28 cellular contexts compared by ENCODE assay signal in genomic region chr13:65582160-65582559, GRCh38.
"Had no signal": no experiment of that assay in that cellular context is flagged by ENCODE, and none has a peak within 500 bp of the region (broad histone marks: within the 10 kb centered on the region; RNA-seq: fewer than 3 reads in every experiment).

No MANE protein-coding gene starts in this region.

- DNase-seq: activated B cell treated with CpG ODN at 0.5 μM for 24 hours; activated CD4-positive, alpha-beta T cell treated with anti-CD3 and anti-CD28 coated beads for 36 hours; activated CD4-positive, alpha-beta T cell treated with anti-CD3 and anti-CD28 coated beads, Interleukin-2, amount 50 U/mL, for 48 hours; activated CD8-positive, alpha-beta memory T cell treated with anti-CD3 and anti-CD28 coated beads, Interleukin-2, amount 50 U/mL, for 48 hours; activated naive CD4-positive, alpha-beta T cell treated with anti-CD3 and anti-CD28 coated beads for 36 hours; activated naive CD8-positive, alpha-beta T cell treated with anti-CD3 and anti-CD28 coated beads, Interleukin-2, amount 10 ng/mL, durations not matched to agents 7 days and 5 days; activated T-cell treated with anti-CD3 and anti-CD28 coated beads, Interleukin-2, amount 50 U/mL, for 4 hours; amniotic stem cell; colonic mucosa; dorsolateral prefrontal cortex; effector memory CD8-positive, alpha-beta T cell; glutamatergic neuron; hippocampal formation; left colon; mucosa of descending colon; psoas muscle; spleen; stimulated activated CD4-positive, alpha-beta T cell treated with anti-CD3 and anti-CD28 coated beads, Interleukin-4, amount 100 ng/mL, for 1 hour; stimulated activated naive CD4-positive, alpha-beta T cell; T1000; testis; upper lobe of left lung had no signal

- H3K9me3 ChIP-seq: breast epithelium, colonic mucosa, esophagus muscularis mucosa, psoas muscle, right atrium auricular region, testis, upper lobe of left lung had no signal

- H3K27ac ChIP-seq: breast epithelium, colonic mucosa, dorsolateral prefrontal cortex, esophagus muscularis mucosa, psoas muscle, right atrium auricular region, spleen, testis, upper lobe of left lung had no signal

- H3K36me3 Mint-ChIP-seq: activated naive CD8-positive, alpha-beta T cell treated with anti-CD3 and anti-CD28 coated beads, Interleukin-2, amount 10 ng/mL, durations not matched to agents 7 days and 5 days; memory B cell had no signal

- H3K36me3 ChIP-seq: breast epithelium, colonic mucosa, esophagus muscularis mucosa, right atrium auricular region, spleen, upper lobe of left lung had no signal

- H3K4me1 Mint-ChIP-seq: activated B cell treated with CpG ODN at 0.5 μM for 24 hours; activated CD4-positive, alpha-beta T cell treated with anti-CD3 and anti-CD28 coated beads for 36 hours; activated naive CD8-positive, alpha-beta T cell treated with anti-CD3 and anti-CD28 coated beads, Interleukin-2, amount 10 ng/mL, durations not matched to agents 7 days and 5 days; memory B cell had no signal

- H3K4me1 ChIP-seq: breast epithelium, colonic mucosa, esophagus muscularis mucosa, psoas muscle, right atrium auricular region, spleen, testis, upper lobe of left lung had no signal

- H3K27me3 ChIP-seq: breast epithelium, colonic mucosa, dorsolateral prefrontal cortex, esophagus muscularis mucosa, right atrium auricular region, spleen, testis, upper lobe of left lung had no signal

- H3K4me3 ChIP-seq: breast epithelium, colonic mucosa, dorsolateral prefrontal cortex, esophagus muscularis mucosa, mucosa of descending colon, psoas muscle, right atrium auricular region, spleen, testis, upper lobe of left lung had no signal

- H3K27ac Mint-ChIP-seq: activated B cell treated with CpG ODN at 0.5 μM for 24 hours; activated CD4-positive, alpha-beta T cell treated with anti-CD3 and anti-CD28 coated beads for 36 hours; activated naive CD4-positive, alpha-beta T cell treated with anti-CD3 and anti-CD28 coated beads for 36 hours; activated naive CD8-positive, alpha-beta T cell treated with anti-CD3 and anti-CD28 coated beads, Interleukin-2, amount 10 ng/mL, durations not matched to agents 7 days and 5 days; activated T-helper 2 cell treated with anti-CD3 and anti-CD28 coated beads, Interferon-gamma antibody, Interleukin-2, Interleukin-4, amounts not matched to agents 10 μg/mL and 5 μg/mL and 100 μg/mL, durations not matched to agents 14 hours and 24 hours and 36 hours; effector memory CD8-positive, alpha-beta T cell; memory B cell; T-helper 1 cell treated with Interleukin-12 subunit alpha and Interleukin-12 subunit beta and Interleukin-4 antibody, amounts not matched to agents 30 μg/mL and 1 μg/mL, for 36 hours had no signal

- H3K4me3 Mint-ChIP-seq: activated B cell treated with CpG ODN at 0.5 μM for 24 hours; activated CD4-positive, alpha-beta T cell treated with anti-CD3 and anti-CD28 coated beads for 36 hours; activated naive CD4-positive, alpha-beta T cell treated with anti-CD3 and anti-CD28 coated beads for 36 hours; activated naive CD8-positive, alpha-beta T cell treated with anti-CD3 and anti-CD28 coated beads, Interleukin-2, amount 10 ng/mL, durations not matched to agents 7 days and 5 days; activated T-cell treated with anti-CD3 and anti-CD28 coated beads, Interleukin-2, amount 50 U/mL, for 4 hours; effector memory CD8-positive, alpha-beta T cell; memory B cell; T-helper 1 cell treated with Interleukin-12 subunit alpha and Interleukin-12 subunit beta and Interleukin-4 antibody, amounts not matched to agents 30 μg/mL and 1 μg/mL, for 36 hours had no signal

- H3K27me3 Mint-ChIP-seq: activated B cell treated with CpG ODN at 0.5 μM for 24 hours; activated CD4-positive, alpha-beta T cell treated with anti-CD3 and anti-CD28 coated beads for 36 hours; activated naive CD8-positive, alpha-beta T cell treated with anti-CD3 and anti-CD28 coated beads, Interleukin-2, amount 10 ng/mL, durations not matched to agents 7 days and 5 days; effector memory CD8-positive, alpha-beta T cell; memory B cell had no signal
